1 cellular context compared by ENCODE assay signal in genomic region chr2:37324786-37325624, GRCh38.
TF ChIP-seq lines count a peak whose summit lies in the region.

PRKD3 (minus strand) TSS chr2:37324833; CDS start chr2:37316524, 8,309 bp downstream.

TF ChIP-seq in HEK293, 187 proteins besides CTCF, POLR2A, EP300 and RAD21 (continued from another document):
- TF ChIP-seq HOXA7 (CRISPR knock-in tag; IDR thresholded peaks at IDR 0.05; ENCODE audit: borderline replicate concordance) (no peak), ZBTB10 (tag by site-specific recombination; IDR thresholded peaks at IDR 0.05) (0 out of 2 replicates have a peak, but pooled peaks have one; percentile 20), ZNF19 (tag by site-specific recombination; IDR thresholded peaks at IDR 0.05; ENCODE audit: low read depth) (no peak), ZNF768 (tag by site-specific recombination; IDR thresholded peaks at IDR 0.05) (no peak), ZNF184 (tag by site-specific recombination; IDR thresholded peaks at IDR 0.05) (no peak), ZNF280C (tag by site-specific recombination; IDR thresholded peaks at IDR 0.05) (no peak), PRDM1 (tag by site-specific recombination; IDR thresholded peaks at IDR 0.05) (no peak), ZNF10 (tag by site-specific recombination; IDR thresholded peaks at IDR 0.05) (no peak), ZFP37 (tag by site-specific recombination; IDR thresholded peaks at IDR 0.05) (peak; percentile 70; the same call in 1 of the 2 replicates), ZNF146 (tag by site-specific recombination; IDR thresholded peaks at IDR 0.05) (no peak), ZNF24 (tag by site-specific recombination; IDR thresholded peaks at IDR 0.05) (no peak), ZNF792 (tag by site-specific recombination; IDR thresholded peaks at IDR 0.05) (no peak), ZSCAN5A (tag by site-specific recombination; IDR thresholded peaks at IDR 0.05) (0 out of 2 replicates have a peak, but pooled peaks have one; percentile 43), ZNF324 (tag by site-specific recombination; IDR thresholded peaks at IDR 0.05) (no peak), HIC1 (tag by site-specific recombination; IDR thresholded peaks at IDR 0.05) (no peak), ZNF366 (tag by site-specific recombination; conservative IDR thresholded peaks at IDR 0.05) (no peak), GLI2 (tag by site-specific recombination; IDR thresholded peaks at IDR 0.05; ENCODE audit: borderline replicate concordance, low read depth) (no peak), ZNF416 (tag by site-specific recombination; IDR thresholded peaks at IDR 0.05) (no peak), ZNF830 (tag by site-specific recombination; IDR thresholded peaks at IDR 0.05; ENCODE audit: low read depth) (no peak), ZNF341 (tag by site-specific recombination; IDR thresholded peaks at IDR 0.05; ENCODE audit: low read depth) (peak; percentile 84), KLF10 (tag by site-specific recombination; IDR thresholded peaks at IDR 0.05) (no peak), ZNF776 (tag by site-specific recombination; IDR thresholded peaks at IDR 0.05; ENCODE audit: borderline replicate concordance) (no peak), ZNF555 (tag by site-specific recombination; conservative IDR thresholded peaks at IDR 0.05) (no peak), OVOL3 (tag by site-specific recombination; IDR thresholded peaks at IDR 0.05) (no peak), KLF8 (tag by site-specific recombination; IDR thresholded peaks at IDR 0.05) (peak; percentile 48; the same call in 1 of the 2 replicates), SCRT2 (tag by site-specific recombination; IDR thresholded peaks at IDR 0.05) (no peak), HOXD13 (CRISPR knock-in tag; IDR thresholded peaks at IDR 0.05; ENCODE audit: borderline replicate concordance) (no peak), GFI1B (tag by site-specific recombination; IDR thresholded peaks at IDR 0.05) (no peak), ZFP3 (tag by site-specific recombination; IDR thresholded peaks at IDR 0.05; ENCODE audit: low read depth) (no peak), ZNF18 (tag by site-specific recombination; IDR thresholded peaks at IDR 0.05) (no peak), ZNF664 (tag by site-specific recombination; IDR thresholded peaks at IDR 0.05) (no peak), ZSCAN16 (tag by site-specific recombination; IDR thresholded peaks at IDR 0.05) (no peak), ZNF311 (tag by site-specific recombination; IDR thresholded peaks at IDR 0.05; ENCODE audit: borderline replicate concordance) (no peak), ZNF777 (tag by site-specific recombination; IDR thresholded peaks at IDR 0.05; ENCODE audit: borderline replicate concordance) (peak; percentile 91), ATF2 (tag by site-specific recombination; IDR thresholded peaks at IDR 0.05; ENCODE audit: low read depth) (no peak), ZBTB17 (tag by site-specific recombination; IDR thresholded peaks at IDR 0.05) (peak; percentile 69), PRDM6 (tag by site-specific recombination; IDR thresholded peaks at IDR 0.05) (no peak), ZNF394 (tag by site-specific recombination; IDR thresholded peaks at IDR 0.05; ENCODE audit: borderline replicate concordance) (no peak), PBX3 (CRISPR knock-in tag; IDR thresholded peaks at IDR 0.05) (peak; percentile 65; the same call in 1 of the 2 replicates), ZBTB49 (tag by site-specific recombination; IDR thresholded peaks at IDR 0.05; ENCODE audit: low read depth) (no peak), ZNF302 (tag by site-specific recombination; IDR thresholded peaks at IDR 0.05; ENCODE audit: low read depth) (no peak), ZNF692 (tag by site-specific recombination; IDR thresholded peaks at IDR 0.05) (peak; percentile 58; the same call in 1 of the 2 replicates), ZNF791 (tag by site-specific recombination; IDR thresholded peaks at IDR 0.05) (no peak)
